In genomic region chr15:46296797-46297196, GRCh38 we compare ENCODE assay signal across 29 cellular contexts.
"Had no signal": no experiment of that assay in that cellular context is flagged by ENCODE, and none has a peak within 500 bp of the region (broad histone marks: within the 10 kb centered on the region; RNA-seq: fewer than 3 reads in every experiment).

No MANE protein-coding gene starts in this region.

- H3K36me3 ChIP-seq: esophagus muscularis mucosa, ovary, thoracic aorta had no signal

- H3K4me1 Mint-ChIP-seq: activated naive CD8-positive, alpha-beta T cell treated with anti-CD3 and anti-CD28 coated beads, Interleukin-2, amount 50 U/mL, for 24 hours; activated T-helper 17 cell treated with anti-CD3 and anti-CD28 coated beads, Interleukin-2, amount 50 U/mL, for 72 hours had no signal

- ATAC-seq: activated CD8-positive, alpha-beta T cell treated with anti-CD3 and anti-CD28 coated beads for 36 hours; activated naive CD8-positive, alpha-beta T cell treated with anti-CD3 and anti-CD28 coated beads, Interleukin-2, amount 50 U/mL, for 24 hours; activated T-cell treated with anti-CD3 and anti-CD28 coated beads, Interleukin-2, amount 50 U/mL, for 4 hours; activated T-helper 17 cell treated with anti-CD3 and anti-CD28 coated beads, Interleukin-2, amount 50 U/mL, for 72 hours; sciatic nerve had no signal

- H3K27ac ChIP-seq: esophagus muscularis mucosa, ovary, skin epidermis, thoracic aorta had no signal

- H3K27me3 Mint-ChIP-seq: activated B cell treated with CpG ODN at 0.5 μM for 24 hours; activated naive CD8-positive, alpha-beta T cell treated with anti-CD3 and anti-CD28 coated beads, Interleukin-2, amount 50 U/mL, for 24 hours; dendritic cell treated with granulocyte-macrophage colony-stimulating factor and Interleukin-4, amounts not matched to agents 40 ng/mL and 50 ng/mL, for 4 days; progenitor cell of endocrine pancreas; stimulated activated naive CD8-positive, alpha-beta T cell treated with anti-CD3 and anti-CD28 coated beads, Interleukin-15, Interleukin-2, amounts not matched to agents 100 ng/mL and 50 ng/mL, for 24 hours had no signal

- H3K27ac Mint-ChIP-seq: activated B cell treated with CpG ODN at 0.5 μM for 24 hours; activated CD8-positive, alpha-beta T cell treated with anti-CD3 and anti-CD28 coated beads for 36 hours; activated naive CD8-positive, alpha-beta T cell treated with anti-CD3 and anti-CD28 coated beads, Interleukin-2, amount 50 U/mL, for 24 hours; activated T-helper 17 cell treated with anti-CD3 and anti-CD28 coated beads, Interleukin-2, amount 50 U/mL, for 72 hours; dendritic cell treated with granulocyte-macrophage colony-stimulating factor and Interleukin-4, amounts not matched to agents 40 ng/mL and 50 ng/mL, for 4 days; progenitor cell of endocrine pancreas; stimulated activated naive CD8-positive, alpha-beta T cell treated with anti-CD3 and anti-CD28 coated beads, Interleukin-15, Interleukin-2, amounts not matched to agents 100 ng/mL and 50 ng/mL, for 24 hours; T-helper 2 cell treated with Interferon-gamma antibody and Interleukin-4, amounts not matched to agents 5 μg/mL and 100 μg/mL, for 36 hours had no signal

- H3K9me3 ChIP-seq: esophagus muscularis mucosa, ovary, thoracic aorta had no signal

- H3K4me1 ChIP-seq: esophagus muscularis mucosa had no signal

- H3K27me3 ChIP-seq: esophagus muscularis mucosa, ovary had no signal

- FAIRE-seq: keratinocyte, urothelium cell line had no signal

- DNase-seq: activated B cell treated with CpG ODN at 0.5 μM for 24 hours; activated CD4-positive, alpha-beta T cell treated with anti-CD3 and anti-CD28 coated beads, Interleukin-2, amount 50 U/mL, for 1 hour; activated CD8-positive, alpha-beta T cell treated with anti-CD3 and anti-CD28 coated beads for 36 hours; activated gamma-delta T cell treated with Interleukin-2 at 50 U/mL for 16 hours; activated naive CD4-positive, alpha-beta T cell treated with anti-CD3 and anti-CD28 coated beads, Interleukin-2, amount 50 U/mL, for 16 hours; activated naive CD8-positive, alpha-beta T cell treated with anti-CD3 and anti-CD28 coated beads, Interleukin-2, amount 50 U/mL, for 24 hours; activated T-cell treated with anti-CD3 and anti-CD28 coated beads, Interleukin-2, amount 50 U/mL, for 4 hours; amygdala; central memory CD4-positive, alpha-beta T cell; foreskin melanocyte; left cardiac atrium; left ventricle myocardium superior; mammary epithelial cell; ovary; stimulated activated CD4-positive, alpha-beta T cell treated with anti-CD3 and anti-CD28 coated beads, Interleukin-12 subunit alpha, Interleukin-12 subunit beta, amount 100 ng/mL, for 4 hours; stimulated activated CD4-positive, alpha-beta T cell treated with anti-CD3 and anti-CD28 coated beads, Interleukin-4, amount 100 ng/mL, for 1 hour; trophoblast cell had no signal

- H3K4me3 ChIP-seq: esophagus muscularis mucosa, ovary, skin epidermis, thoracic aorta had no signal

- H3K4me3 Mint-ChIP-seq: activated B cell treated with CpG ODN at 0.5 μM for 24 hours; activated CD8-positive, alpha-beta T cell treated with anti-CD3 and anti-CD28 coated beads for 36 hours; activated naive CD8-positive, alpha-beta T cell treated with anti-CD3 and anti-CD28 coated beads, Interleukin-2, amount 50 U/mL, for 24 hours; activated T-cell treated with anti-CD3 and anti-CD28 coated beads, Interleukin-2, amount 50 U/mL, for 4 hours; activated T-helper 17 cell treated with anti-CD3 and anti-CD28 coated beads, Interleukin-2, amount 50 U/mL, for 72 hours; dendritic cell treated with granulocyte-macrophage colony-stimulating factor and Interleukin-4, amounts not matched to agents 40 ng/mL and 50 ng/mL, for 4 days; nephron; stimulated activated naive CD8-positive, alpha-beta T cell treated with anti-CD3 and anti-CD28 coated beads, Interleukin-15, Interleukin-2, amounts not matched to agents 100 ng/mL and 50 ng/mL, for 24 hours; T-helper 2 cell treated with Interferon-gamma antibody and Interleukin-4, amounts not matched to agents 5 μg/mL and 100 μg/mL, for 36 hours had no signal

- H3K9me3 Mint-ChIP-seq: activated B cell treated with CpG ODN at 0.5 μM for 24 hours; activated CD8-positive, alpha-beta T cell treated with anti-CD3 and anti-CD28 coated beads for 36 hours; activated naive CD8-positive, alpha-beta T cell treated with anti-CD3 and anti-CD28 coated beads, Interleukin-2, amount 50 U/mL, for 24 hours; activated T-cell treated with anti-CD3 and anti-CD28 coated beads, Interleukin-2, amount 50 U/mL, for 4 hours; activated T-helper 17 cell treated with anti-CD3 and anti-CD28 coated beads, Interleukin-2, amount 50 U/mL, for 72 hours; dendritic cell treated with granulocyte-macrophage colony-stimulating factor and Interleukin-4, amounts not matched to agents 40 ng/mL and 50 ng/mL, for 4 days; nephron; T-helper 2 cell treated with Interferon-gamma antibody and Interleukin-4, amounts not matched to agents 5 μg/mL and 100 μg/mL, for 36 hours had no signal
